Comparison of ENCODE assay signal across 8 cellular contexts in genomic region chr2:96305091-96305978, GRCh38. TPM values are rescaled to one million over a fixed set of nuclear protein-coding genes. Genes with fewer than 3 reads are reported as not detected.
DNase-seq lines count a peak whose midpoint lies in the region; ATAC-seq and TF ChIP-seq lines count a peak whose summit lies in the region.

TSS of gene SNRNP200 (minus strand) at chr2:96305546. CDS start at chr2:96305437, 109 bp downstream.

- POLR2A ChIA-PET in T-cell (lab: Charles Lee), result interaction anchor here in 1 of 2 donors (0.5 to 1.6 kb wide), 4 partner anchors 20 to 455 kb away, joined by 6 to 11 read pairs (median 9); partner anchors contain the start of genes ITPRIPL1 and NCAPH

- peak within 1 kb of the TSS; percentile 98 for H3K27ac Mint-ChIP-seq in T-cell

- peak within 1 kb of the TSS; percentile 23 for H2BK120ac ChIP-seq in trophoblast cell (ENCODE audit: insufficient read depth, low read length, poor library complexity)

- peak within 1 kb of the TSS; percentile 96 for H4K8ac ChIP-seq in trophoblast cell (ENCODE audit: low read depth, low read length)

- H3K14ac ChIP-seq in trophoblast cell (ENCODE audit: low read length), result peak within 1 kb of the TSS; percentile 91

- peak; percentile 90 to 96 for TF ChIP-seq EP300 in tibial nerve (IDR thresholded peaks at IDR 0.05)

- CTCF ChIA-PET in T-cell (lab: Charles Lee), result interaction anchor here in 1 of 2 donors (0.6 to 1.2 kb wide), 4 partner anchors 16 to 40 kb away, joined by 3 to 6 read pairs (median 3); partner anchors contain the start of gene NCAPH

- no peak for TF ChIP-seq CTCF in GM13976 (IDR thresholded peaks at IDR 0.05; ENCODE audit: borderline replicate concordance, control extremely low read depth, extremely low read depth, insufficient read depth, missing control alignments)
- peak in 1 of 5 experiments; percentile 9 for TF ChIP-seq CTCF in tibial nerve (IDR thresholded peaks at IDR 0.05)

- peak within 1 kb of the TSS; percentile 86 for H3K18ac ChIP-seq in trophoblast cell (ENCODE audit: low read length)

- H4K12ac ChIP-seq in trophoblast cell (ENCODE audit: low read depth, low read length), result peak within 1 kb of the TSS; percentile 86

- peaks cover 36% of the 10 kb centered on the region for H3K36me3 Mint-ChIP-seq in T-cell

- peak within 1 kb of the TSS; percentile 97 to 99 (median 98) for H3K4me3 Mint-ChIP-seq in T-cell

- peak within 1 kb of the TSS; percentile 44 for H2AK5ac ChIP-seq in trophoblast cell (ENCODE audit: low read length)

- H3K4me1 ChIP-seq in adipocyte (ENCODE audit: control insufficient read depth, insufficient read depth, low read length), result peaks cover 18% of the 10 kb centered on the region
- H3K4me1 ChIP-seq in trophoblast cell (ENCODE audit: control insufficient read depth in 1 of 2, insufficient read depth in 2 of 2, low read length in 2 of 2), result peaks cover 7 to 10% of the 10 kb centered on the region in 2 experiments
- H3K4me1 ChIP-seq in tibial nerve, result peaks cover 0 to 51% (median 15%) of the 10 kb centered on the region in 4 donors

- peaks cover 10% of the 10 kb centered on the region for H3K79me2 ChIP-seq in trophoblast cell (ENCODE audit: control insufficient read depth, insufficient read depth, low read length, poor library complexity)

- TF ChIP-seq POLR2A in tibial nerve (IDR thresholded peaks at IDR 0.05), result peak; percentile 70 to 83

- H3K4me2 ChIP-seq in trophoblast cell (ENCODE audit: low read length), result peak within 1 kb of the TSS; percentile 60

- H3K9me3 Mint-ChIP-seq in T-cell, result no peaks in the 10 kb centered on the region

- H3K9ac ChIP-seq in adipocyte (ENCODE audit: low read length) (peak within 1 kb of the TSS; percentile 92), trophoblast cell (ENCODE audit: low read length) (peak within 1 kb of the TSS; percentile 91)

- H3K4ac ChIP-seq in trophoblast cell (ENCODE audit: low read depth, low read length), result peak within 1 kb of the TSS; percentile 56

- DNase-seq in GM13976 (ENCODE audit: low spot score) (peak; percentile 93), NCI-H146 treated with DMSO at 0.1 percent for 48 hours (lab: John Stamatoyannopoulos, UW; ENCODE audit: unreplicated experiment) (peak; percentile 72), T-cell (peak; percentile 83 to 92 (median 89)), adipocyte (ENCODE audit: low read depth) (peak; percentile 94), cardiac septum (ENCODE audit: low spot score) (peak; percentile 95), trophoblast cell (peak; percentile 82 to 89), tibial nerve (ENCODE audit: low spot score in 2 of 2) (peak; percentile 67 to 78)

- H3K36me3 ChIP-seq in adipocyte (ENCODE audit: control insufficient read depth, insufficient read depth, low read length, severe bottlenecking), result peaks cover 36% of the 10 kb centered on the region
- H3K36me3 ChIP-seq in trophoblast cell (ENCODE audit: control insufficient read depth in 1 of 2, insufficient read depth in 2 of 2, low read length in 2 of 2), result peaks cover 18 to 24% of the 10 kb centered on the region in 2 experiments
- peaks cover 0 to 38% (median 19%) of the 10 kb centered on the region in 3 donors for H3K36me3 ChIP-seq in tibial nerve

- H2BK5ac ChIP-seq in trophoblast cell (ENCODE audit: low read depth, low read length, poor library complexity), result peak within 1 kb of the TSS; percentile 42

- no peaks in the 10 kb centered on the region for H3K27me3 Mint-ChIP-seq in T-cell

- H3K4me3 ChIP-seq in adipocyte (ENCODE audit: low read length), result peak within 1 kb of the TSS; percentile 99
- peak within 1 kb of the TSS; percentile 95 for H3K4me3 ChIP-seq in trophoblast cell (ENCODE audit: low read depth, low read length)
- peak within 1 kb of the TSS; percentile 89 to 96 (median 94) for H3K4me3 ChIP-seq in tibial nerve

- ATAC-seq in HG02852 (IDR thresholded peaks at IDR 0.05; ENCODE audit: unreplicated experiment) (peak; percentile 92), T-cell (replicated peaks in 1 of 4) (peak; percentile 89 to 96 (median 96))

- whole genome bisulfite sequencing in trophoblast cell (ENCODE audit: extremely low coverage, insufficient coverage, insufficient read length), result no CpG with 5 or more reads among the region's 61 CpGs
- 1% methylated on average over 47 to 57 of the region's 61 CpGs for WGBS in tibial nerve, 2 donors

- no peak within 1 kb of the TSS for H2BK12ac ChIP-seq in trophoblast cell (ENCODE audit: low read length)

- H3K4me1 Mint-ChIP-seq in T-cell, result peaks cover 58 to 63% (median 62%) of the 10 kb centered on the region in 3 donors

- intact Hi-C loops in cardiac septum (cut with DNase I), result loop anchor here (2.0 to 10.0 kb wide), 3 partner anchors 39 to 202 kb away; partner anchors contain the start of genes CIAO1 and NEURL3

- in situ Hi-C loops in GM13976 (cut with MboI; ENCODE audit: low sequenced_read_pairs, unreplicated experiment), result no loop called here

- peaks cover 9% of the 10 kb centered on the region for H3K79me1 ChIP-seq in trophoblast cell (ENCODE audit: low read length)

- H4K91ac ChIP-seq in trophoblast cell (ENCODE audit: low read depth, low read length), result peak within 1 kb of the TSS; percentile 84

- H2AFZ ChIP-seq in trophoblast cell (ENCODE audit: insufficient read depth, low read length, poor library complexity), result peak within 1 kb of the TSS; percentile 93

- H3K9me3 ChIP-seq in adipocyte (ENCODE audit: control insufficient read depth, low read length) (no peaks in the 10 kb centered on the region), trophoblast cell (ENCODE audit: insufficient read depth, low read depth, low read length) (no peaks in the 10 kb centered on the region), tibial nerve (no peaks in the 10 kb centered on the region)

- H3K27ac ChIP-seq in trophoblast cell (ENCODE audit: low read depth, low read length) (peak within 1 kb of the TSS; percentile 35), tibial nerve (peak within 1 kb of the TSS; percentile 53 to 93 (median 85))

- H3K23ac ChIP-seq in trophoblast cell (ENCODE audit: low read length), result no peak within 1 kb of the TSS

- H3K27me3 ChIP-seq in adipocyte (replicated peaks; ENCODE audit: control insufficient read depth, insufficient read depth, low read length) (no peaks in the 10 kb centered on the region), trophoblast cell (ENCODE audit: insufficient read depth, low read length) (no peaks in the 10 kb centered on the region), tibial nerve (no peaks in the 10 kb centered on the region)

RNA-seq across cellular contexts. Expression of gene SNRNP200, which starts in this region (rescaled TPM):
- total RNA-seq in T-cell (100 to 1,000 TPM; 200 to 254 (median 203) TPM), cardiac septum (62.2 TPM), tibial nerve (100 to 1,000 TPM in 1 of 4 donors, 10 to 100 TPM in 3; 79.4 to 106 (median 90.1) TPM)
- 75.8 and 76.3 TPM in 2 replicates for polyA plus RNA-seq in trophoblast cell (2013)

Comparison
In these comparisons a context has a peak if more than half of its experiments do, and no peak if none do; other contexts are left out.
1. Peak in every context shown above with its lines: DNase-seq, ATAC-seq, H3K4me3 ChIP-seq and H3K27ac ChIP-seq.